19 cellular contexts compared by ENCODE assay signal in genomic region chr7:153829523-153829922, GRCh38.
"Had no signal": no experiment of that assay in that cellular context is flagged by ENCODE, and none has a peak within 500 bp of the region (broad histone marks: within the 10 kb centered on the region; RNA-seq: fewer than 3 reads in every experiment).

No MANE protein-coding gene starts in this region.

- H3K9me3 ChIP-seq: SK-N-SH had no signal

- DNase-seq: IMR-90, Karpas-422, KG1, NCI-H1092, NCI-H1105 treated with DMSO at 0.1 percent for 48 hours, NCI-H1417 treated with DMSO at 0.1 percent for 48 hours, NCI-H146, NCI-H1694 treated with DMSO at 0.1 percent for 48 hours, NCI-H1930, NCI-H2081, NCI-H2107, NCI-H2227 treated with DMSO at 0.1 percent for 48 hours, NCI-H524, NCI-H526 treated with DMSO at 0.1 percent for 48 hours, NCI-H748 treated with DMSO at 0.1 percent for 48 hours, SHP77, SK-N-SH had no signal

- ATAC-seq: HepG2 had no signal

- H3K4me2 ChIP-seq: SK-N-SH had no signal

- H3K9ac ChIP-seq: SK-N-SH had no signal

- H3K27ac ChIP-seq: RWPE1 had no signal
